Comparison of ENCODE assay signal across 15 cellular contexts in the genomic region with DNA sequence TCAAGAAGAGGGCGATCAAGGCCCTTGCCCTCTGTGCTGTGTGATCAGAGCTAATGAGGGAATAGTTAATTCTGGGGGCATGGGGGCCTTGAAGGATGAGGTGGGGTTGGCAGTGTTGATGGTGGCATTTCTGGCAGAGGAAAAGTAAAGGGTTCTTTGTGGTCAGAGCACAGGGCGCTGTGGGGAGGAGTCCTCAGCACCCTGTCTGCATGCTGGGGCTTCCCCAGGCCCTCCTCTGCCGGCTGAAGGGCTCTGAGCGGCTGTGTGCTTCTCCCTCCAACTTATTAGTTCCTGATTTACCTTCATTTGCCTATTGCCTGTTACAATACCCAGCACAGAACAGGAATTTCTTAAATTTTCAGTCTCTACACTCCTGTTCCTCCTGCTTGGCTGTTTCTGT. TPM values are rescaled to one million over a fixed set of nuclear protein-coding genes. Genes with fewer than 3 reads are reported as not detected.
DNase-seq lines count a peak whose midpoint lies in the region; ATAC-seq, FAIRE-seq and TF ChIP-seq lines count a peak whose summit lies in the region.
"Had no signal": no experiment of that assay in that cellular context is flagged by ENCODE, and none has a peak within 500 bp of the region (broad histone marks: within the 10 kb centered on the region; RNA-seq: fewer than 3 reads in every experiment).

No MANE protein-coding gene starts in this region.

- H3K9me3 Mint-ChIP-seq in brain: peaks cover 0 to 5% (median 2%) of the 10 kb centered on the region in 5 experiments
- H3K9me3 Mint-ChIP-seq: activated CD4-positive, alpha-beta T cell treated with anti-CD3 and anti-CD28 coated beads, Interleukin-2, amount 10 ng/mL, durations not matched to agents 7 days and 5 days; activated T-helper 2 cell treated with anti-CD3 and anti-CD28 coated beads, Interferon-gamma antibody, Interleukin-2, Interleukin-4, amounts not matched to agents 10 μg/mL and 5 μg/mL and 100 μg/mL, durations not matched to agents 14 hours and 24 hours and 36 hours had no signal

- H3K27me3 ChIP-seq in brain microvascular endothelial cell (replicated peaks) (no peaks in the 10 kb centered on the region), BE2C (peaks cover 25% of the 10 kb centered on the region), H7 (ENCODE audit: control insufficient read depth, insufficient read depth, low read length) (peaks cover 30% of the 10 kb centered on the region)

- H3K4me1 Mint-ChIP-seq in brain: peaks cover 7% of the 10 kb centered on the region

- peaks cover 4% of the 10 kb centered on the region for H3K27me3 Mint-ChIP-seq in brain

- no peak for TF ChIP-seq POLR2A in GM12892 (IDR thresholded peaks at IDR 0.05; ENCODE audit: low read depth, low read length)

- TF ChIP-seq CTCF in brain (conservative IDR thresholded peaks at IDR 0.05): no peak
- no peak for TF ChIP-seq CTCF in brain microvascular endothelial cell (IDR thresholded peaks at IDR 0.05; ENCODE audit: low read depth, low read length, missing control alignments)
- TF ChIP-seq CTCF in BE2C (IDR thresholded peaks at IDR 0.05; ENCODE audit: low read depth, low read length): no peak

- peak; percentile 54 for ATAC-seq in GM21390 (IDR thresholded peaks at IDR 0.05; ENCODE audit: unreplicated experiment)
- ATAC-seq in HG03108 (IDR thresholded peaks at IDR 0.05; ENCODE audit: unreplicated experiment): peak; percentile 64

- DNase-seq in GM12892 (ENCODE audit: insufficient read length) (no peak), brain microvascular endothelial cell (no peak), RKO (ENCODE audit: low spot score) (no peak), BE2C (no peak), H7 (no peak)
- DNase-seq: activated CD4-positive, alpha-beta T cell treated with anti-CD3 and anti-CD28 coated beads, Interleukin-2, amount 10 ng/mL, durations not matched to agents 7 days and 5 days; erythroblast; KBM-7; NCI-H2029; nucleus accumbens had no signal

- H3K36me3 ChIP-seq in brain microvascular endothelial cell (replicated peaks) (no peaks in the 10 kb centered on the region), BE2C (no peaks in the 10 kb centered on the region), H7 (replicated peaks; ENCODE audit: control insufficient read depth, insufficient read depth, low read length) (no peaks in the 10 kb centered on the region)

- H3K4me3 ChIP-seq in brain microvascular endothelial cell (ENCODE audit: low read depth, low read length): no peak overlapping the region
- no peak overlapping the region for H3K4me3 ChIP-seq in BE2C (ENCODE audit: low read depth, low read length)
- no peak overlapping the region for H3K4me3 ChIP-seq in H7 (ENCODE audit: insufficient read depth, low read depth, low read length)

- FAIRE-seq in GM12892 (lab: Jason Lieb, UNC): peak; percentile 79

- H3K4me1 ChIP-seq in BE2C: no peaks in the 10 kb centered on the region

- in situ Hi-C loops in brain microvascular endothelial cell (cut with HindIII; ENCODE audit: low pct_ligation_motif_present, low sequenced_read_pairs): no loop called here

- H3K36me3 Mint-ChIP-seq in brain: no peaks in the 10 kb centered on the region

- no peak overlapping the region for H3K27ac ChIP-seq in brain microvascular endothelial cell

- H3K27ac Mint-ChIP-seq in brain: no peak overlapping the region
- H3K27ac Mint-ChIP-seq: activated CD4-positive, alpha-beta T cell treated with anti-CD3 and anti-CD28 coated beads, Interleukin-2, amount 10 ng/mL, durations not matched to agents 7 days and 5 days; activated T-helper 2 cell treated with anti-CD3 and anti-CD28 coated beads, Interferon-gamma antibody, Interleukin-2, Interleukin-4, amounts not matched to agents 10 μg/mL and 5 μg/mL and 100 μg/mL, durations not matched to agents 14 hours and 24 hours and 36 hours had no signal

- peak overlapping the region in 3 of 5 experiments; percentile 11 to 61 (median 47) for H3K4me3 Mint-ChIP-seq in brain
- H3K4me3 Mint-ChIP-seq: activated CD4-positive, alpha-beta T cell treated with anti-CD3 and anti-CD28 coated beads, Interleukin-2, amount 10 ng/mL, durations not matched to agents 7 days and 5 days had no signal

- H3K9me3 ChIP-seq in BE2C: no peaks in the 10 kb centered on the region

RNA-seq across cellular contexts. Expression of a gene that starts 4.0 kb away (rescaled TPM):
- polyA plus RNA-seq in GM12892 (2012; ENCODE audit: missing spikeins): 7.4 TPM
- 11.0 TPM for polyA plus RNA-seq in brain (ENCODE audit: insufficient read depth, low read depth, low replicate concordance)
- not detected for polyA plus RNA-seq in BE2C (2012; ENCODE audit: insufficient read depth, insufficient read length, low read depth)
- 1.4 and 1.6 TPM in 2 replicates for total RNA-seq in H7 (2014; rRNA removed; shearing (Covaris generic))
- total RNA-seq: activated CD4-positive, alpha-beta T cell treated with anti-CD3 and anti-CD28 coated beads, Interleukin-2, amount 10 ng/mL, durations not matched to agents 7 days and 5 days; activated T-helper 2 cell treated with anti-CD3 and anti-CD28 coated beads, Interferon-gamma antibody, Interleukin-2, Interleukin-4, amounts not matched to agents 10 μg/mL and 5 μg/mL and 100 μg/mL, durations not matched to agents 14 hours and 24 hours and 36 hours; T-helper 1 cell treated with Interleukin-12 subunit alpha and Interleukin-12 subunit beta and Interleukin-4 antibody, amounts not matched to agents 30 ng/mL and 1 ng/mL, for 36 hours had no signal
